10 cellular contexts compared by ENCODE assay signal in genomic region chr2:26665296-26665695, GRCh38. TPM values are rescaled to one million over a fixed set of nuclear protein-coding genes. Genes with fewer than 3 reads are reported as not detected.
"Had no signal": no experiment of that assay in that cellular context is flagged by ENCODE, and none has a peak within 500 bp of the region (broad histone marks: within the 10 kb centered on the region; RNA-seq: fewer than 3 reads in every experiment).

No MANE protein-coding gene starts in this region.

RNA-seq across cellular contexts. Expression of gene CIB4, which starts 24.1 kb away (rescaled TPM):
- total RNA-seq: suprapubic skin, temporal lobe, thoracic aorta, tibial nerve, transverse colon, upper lobe of left lung, ureter, urinary bladder, vagina had no signal
- polyA plus RNA-seq: thymus, urinary bladder had no signal
